In genomic region chr3:177195242-177195940, GRCh38 we compare ENCODE assay signal across 1 cellular context.
TF ChIP-seq lines count a peak whose summit lies in the region.

No MANE protein-coding gene starts in this region.

TF ChIP-seq in GM23338, 12 proteins besides CTCF, POLR2A, EP300 and RAD21 (continued from another document):
- TF ChIP-seq ZNF462 (CRISPR knock-in tag; IDR thresholded peaks at IDR 0.05), result no peak
- TF ChIP-seq POLR2AphosphoS5 (IDR thresholded peaks at IDR 0.05; ENCODE audit: low read depth), result peak; percentile 35; the same call in 1 of the 2 replicates
